In the genomic region with DNA sequence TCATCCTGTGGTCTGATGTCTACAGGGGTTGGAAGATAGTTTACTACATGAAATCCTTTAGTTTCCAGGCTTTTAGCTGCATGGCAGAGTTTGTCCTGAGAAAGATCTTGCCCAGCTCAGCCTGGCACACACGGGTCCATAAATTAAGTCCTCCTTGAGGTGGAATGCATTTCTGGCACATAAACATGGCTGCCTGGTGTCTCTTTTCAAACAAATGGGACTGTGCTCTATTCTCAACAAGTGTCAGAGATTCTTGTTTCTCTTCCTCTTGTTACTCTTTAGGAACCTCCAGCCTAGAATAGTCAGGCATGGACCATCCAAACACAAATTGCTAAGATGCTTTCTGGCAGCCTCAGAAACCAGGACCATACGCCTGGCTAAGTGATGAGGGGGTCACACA, we compare ENCODE assay signal across 15 cellular contexts. TPM values are rescaled to one million over a fixed set of nuclear protein-coding genes. Genes with fewer than 3 reads are reported as not detected.
DNase-seq lines count a peak whose midpoint lies in the region; ATAC-seq and TF ChIP-seq lines count a peak whose summit lies in the region.
"Had no signal": no experiment of that assay in that cellular context is flagged by ENCODE, and none has a peak within 500 bp of the region (broad histone marks: within the 10 kb centered on the region; RNA-seq: fewer than 3 reads in every experiment).

No MANE protein-coding gene starts in this region.

- 74% methylated on average over 2 of the region's 2 CpGs for WGBS in smooth muscle cell (ENCODE audit: low lambda C conversion rate)

- no peaks in the 10 kb centered on the region for H3K4me1 ChIP-seq in HEK293 (ENCODE audit: control insufficient read depth, insufficient read depth, low read length)
- H3K4me1 ChIP-seq in smooth muscle cell (ENCODE audit: low read depth), result peaks cover 6% of the 10 kb centered on the region

- H3K27me3 ChIP-seq in WERI-Rb-1 (ENCODE audit: insufficient read depth, low read depth, severe bottlenecking) (no peaks in the 10 kb centered on the region), smooth muscle cell (ENCODE audit: low read depth) (no peaks in the 10 kb centered on the region)

- H3K9me3 ChIP-seq in HEK293 (ENCODE audit: control insufficient read depth, insufficient read depth, low read depth, low read length) (no peaks in the 10 kb centered on the region), WERI-Rb-1 (ENCODE audit: severe bottlenecking) (no peaks in the 10 kb centered on the region), smooth muscle cell (replicated peaks; ENCODE audit: low read depth) (no peaks in the 10 kb centered on the region)

- H3K4me3 ChIP-seq in HEK293 (ENCODE audit: low read depth, low read length), result no peak overlapping the region
- H3K4me3 ChIP-seq in WERI-Rb-1 (ENCODE audit: low read depth, low read length), result no peak overlapping the region
- no peak overlapping the region for H3K4me3 ChIP-seq in smooth muscle cell

- ATAC-seq in HG03520 (IDR thresholded peaks at IDR 0.05; ENCODE audit: unreplicated experiment) (no peak), HG03521 (IDR thresholded peaks at IDR 0.05; ENCODE audit: unreplicated experiment) (no peak)

- POLR2A ChIA-PET in HEK293 (lab: Yijun Ruan, JAX), result no interaction called here

- CTCF ChIA-PET in HEK293 (lab: Yijun Ruan, JAX), result interaction anchor here (0.7 to 1.5 kb wide), 3 partner anchors 12 to 214 kb away, joined by 3 read pairs; no protein-coding TSS in a partner anchor

- H3K79me2 ChIP-seq in smooth muscle cell (ENCODE audit: low read depth), result no peaks in the 10 kb centered on the region

- H3K36me3 ChIP-seq in HEK293 (ENCODE audit: control insufficient read depth in 2 of 2, insufficient read depth in 1 of 2, low read length in 2 of 2), result no peaks in the 10 kb centered on the region; a peak in 1 of 3 replicates
- peaks cover 4% of the 10 kb centered on the region; the same call in 1 of the 2 replicates for H3K36me3 ChIP-seq in WERI-Rb-1
- no peaks in the 10 kb centered on the region for H3K36me3 ChIP-seq in smooth muscle cell (ENCODE audit: low read depth)

- H4K20me1 ChIP-seq in smooth muscle cell (ENCODE audit: low read depth), result no peaks in the 10 kb centered on the region

- no peak for TF ChIP-seq CTCF in HEK293 (tag by site-specific recombination; IDR thresholded peaks at IDR 0.05)
- TF ChIP-seq CTCF in WERI-Rb-1 (IDR thresholded peaks at IDR 0.05; ENCODE audit: low read depth, low read length), result no peak
- no peak for TF ChIP-seq CTCF in smooth muscle cell (IDR thresholded peaks at IDR 0.05; ENCODE audit: borderline replicate concordance, insufficient read depth, poor library complexity, severe bottlenecking)

- H2AFZ ChIP-seq in smooth muscle cell (ENCODE audit: low read depth), result no peak overlapping the region

- DNase-seq in WERI-Rb-1 (no peak), left kidney (ENCODE audit: low read depth, low spot score) (peak; percentile 82), smooth muscle cell (lab: John Stamatoyannopoulos, UW; ENCODE audit: unreplicated experiment) (no peak), DMS 273 (lab: John Stamatoyannopoulos, UW; ENCODE audit: unreplicated experiment) (no peak)
- DNase-seq: ACHN; AML-193; CD4-positive, alpha-beta T cell; DMS79 treated with DMSO at 0.1 percent for 48 hours; GF-D8; HCEC 1CT; KG1 had no signal

- H3K4me2 ChIP-seq in smooth muscle cell, result peak overlapping the region; percentile 11

- no peaks in the 10 kb centered on the region for H3F3A ChIP-seq in smooth muscle cell (ENCODE audit: low read depth)

- H3K27ac ChIP-seq in HEK293 (ENCODE audit: extremely low read depth, low read depth, low read length), result no peak overlapping the region
- peak overlapping the region; percentile 68 for H3K27ac ChIP-seq in WERI-Rb-1
- H3K27ac ChIP-seq in smooth muscle cell (ENCODE audit: low read depth), result no peak overlapping the region
- H3K27ac ChIP-seq: C4-2B had no signal

- H3K9ac ChIP-seq in smooth muscle cell (ENCODE audit: low read depth), result no peak overlapping the region

TF ChIP-seq in HEK293, 187 proteins besides CTCF, POLR2A, EP300 and RAD21:
- TF ChIP-seq ZBTB1 (tag by site-specific recombination; IDR thresholded peaks at IDR 0.05) (no peak), SCRT2 (tag by site-specific recombination; IDR thresholded peaks at IDR 0.05) (peak; percentile 55)

RNA-seq across cellular contexts. Expression of gene NRDC, which starts 31.7 kb away (rescaled TPM):
- total RNA-seq in smooth muscle cell, result 81.5 and 88.4 TPM in 2 replicates
- 95.2 and 96.1 TPM in 2 replicates for polyA plus RNA-seq in smooth muscle cell
